ENCODE assay signal across 8 cellular contexts in the genomic region with DNA sequence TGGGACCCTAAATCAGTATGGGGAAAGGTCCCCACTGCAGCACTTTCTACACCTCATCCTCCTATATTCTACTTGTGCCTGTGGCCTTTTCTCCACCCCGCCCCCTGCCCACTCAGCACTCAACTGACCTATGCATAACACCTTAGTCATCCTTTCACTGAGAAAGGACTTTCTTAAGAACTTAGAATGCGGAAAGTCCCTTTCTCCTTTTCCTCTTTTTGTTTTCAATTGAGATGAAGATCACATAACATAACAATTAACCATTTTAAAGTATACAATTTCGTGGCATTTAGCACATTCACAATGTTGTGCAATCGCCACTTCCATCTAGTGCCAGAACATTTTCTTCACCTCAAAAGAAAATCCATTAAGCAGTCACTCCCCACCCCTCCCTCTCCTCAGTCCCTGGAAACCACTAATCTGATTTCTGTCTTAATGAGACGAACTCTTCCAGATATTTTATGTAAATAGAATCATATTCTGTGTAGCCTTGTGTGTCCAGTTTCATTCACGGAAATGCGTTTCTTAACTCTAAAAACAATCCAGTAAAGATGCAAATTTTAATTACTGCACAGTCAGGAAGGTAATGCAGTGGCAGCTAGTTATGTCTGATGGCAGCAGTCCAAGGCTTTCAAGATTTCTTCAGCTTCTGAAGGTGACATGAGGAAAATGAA. TPM values are rescaled to one million over a fixed set of nuclear protein-coding genes. Genes with fewer than 3 reads are reported as not detected.
DNase-seq lines count a peak whose midpoint lies in the region; ATAC-seq and TF ChIP-seq lines count a peak whose summit lies in the region.

No MANE protein-coding gene starts in this region.

- 17 to 20% methylated on average over 7 of the region's 7 CpGs for WGBS in upper lobe of left lung, 2 donors

- peaks cover 28 to 44% (median 35%) of the 10 kb centered on the region in 4 donors for H3K4me1 ChIP-seq in upper lobe of left lung

- peaks cover 23% of the 10 kb centered on the region for H3K4me1 Mint-ChIP-seq in activated CD4-positive, alpha-beta memory T cell treated with anti-CD3 and anti-CD28 coated beads, Interleukin-2, amount 10 ng/mL, durations not matched to agents 7 days and 5 days
- H3K4me1 Mint-ChIP-seq in chondrocyte (ENCODE audit: low read depth), result peaks cover 12% of the 10 kb centered on the region

- H3K27me3 ChIP-seq in upper lobe of left lung, result no peaks in the 10 kb centered on the region

- H3K9me3 ChIP-seq in upper lobe of left lung, result no peaks in the 10 kb centered on the region

- CTCF ChIA-PET in activated CD4-positive, alpha-beta memory T cell treated with anti-CD3 and anti-CD28 coated beads, Interleukin-2, amount 10 ng/mL, durations not matched to agents 7 days and 5 days (lab: Charles Lee), result interaction anchor here (3.8 to 4.1 kb wide), 2 partner anchors 99 to 177 kb away, joined by 32 to 49 read pairs; a partner anchor contains a TSS

- peak; percentile 48 for DNase-seq in activated gamma-delta T cell treated with anti-CD3 and anti-CD28 coated beads, Interleukin-2, amount 50 U/mL, for 16 hours (ENCODE audit: low read depth)
- no peak for DNase-seq in activated gamma-delta T cell treated with Interleukin-2 at 50 U/mL for 16 hours
- peak; percentile 36 for DNase-seq in activated CD4-positive, alpha-beta memory T cell treated with anti-CD3 and anti-CD28 coated beads, Interleukin-2, amount 10 ng/mL, durations not matched to agents 7 days and 5 days
- DNase-seq in islet precursor cell, result peak; percentile 69
- peak in 1 of 2 donors; percentile 82 for DNase-seq in upper lobe of left lung
- DNase-seq in NCI-H345 treated with DMSO at 0.1 percent for 48 hours (lab: John Stamatoyannopoulos, UW; ENCODE audit: unreplicated experiment), result no peak
- DNase-seq in chondrocyte (ENCODE audit: low spot score), result no peak

- no peak for TF ChIP-seq POLR2A in upper lobe of left lung (IDR thresholded peaks at IDR 0.05)

- no peaks in the 10 kb centered on the region for H3K36me3 Mint-ChIP-seq in activated CD4-positive, alpha-beta memory T cell treated with anti-CD3 and anti-CD28 coated beads, Interleukin-2, amount 10 ng/mL, durations not matched to agents 7 days and 5 days (ENCODE audit: low read depth)
- no peaks in the 10 kb centered on the region for H3K36me3 Mint-ChIP-seq in chondrocyte (ENCODE audit: low read depth)

- ATAC-seq in HG03521 (IDR thresholded peaks at IDR 0.05; ENCODE audit: unreplicated experiment) (peak; percentile 65), upper lobe of left lung (ENCODE audit: low FRiP score in 2 of 2) (peak; percentile 59 to 69)

- H3K9me3 Mint-ChIP-seq in activated CD4-positive, alpha-beta memory T cell treated with anti-CD3 and anti-CD28 coated beads, Interleukin-2, amount 10 ng/mL, durations not matched to agents 7 days and 5 days, result no peaks in the 10 kb centered on the region
- no peaks in the 10 kb centered on the region for H3K9me3 Mint-ChIP-seq in chondrocyte (ENCODE audit: low read depth)

- POLR2A ChIA-PET in activated CD4-positive, alpha-beta memory T cell treated with anti-CD3 and anti-CD28 coated beads, Interleukin-2, amount 10 ng/mL, durations not matched to agents 7 days and 5 days (lab: Charles Lee), result no interaction called here

- no peak overlapping the region for H3K4me3 Mint-ChIP-seq in activated CD4-positive, alpha-beta memory T cell treated with anti-CD3 and anti-CD28 coated beads, Interleukin-2, amount 10 ng/mL, durations not matched to agents 7 days and 5 days
- no peak overlapping the region for H3K4me3 Mint-ChIP-seq in chondrocyte (ENCODE audit: unreplicated experiment)

- no peak for TF ChIP-seq EP300 in upper lobe of left lung (IDR thresholded peaks at IDR 0.05)

- peak overlapping the region in 3 of 4 donors; percentile 40 to 80 (median 45) for H3K27ac ChIP-seq in upper lobe of left lung

- peak overlapping the region in 1 of 4 donors; percentile 20 for H3K4me3 ChIP-seq in upper lobe of left lung

- no peak overlapping the region for H3K27ac Mint-ChIP-seq in activated CD4-positive, alpha-beta memory T cell treated with anti-CD3 and anti-CD28 coated beads, Interleukin-2, amount 10 ng/mL, durations not matched to agents 7 days and 5 days
- H3K27ac Mint-ChIP-seq in chondrocyte (ENCODE audit: unreplicated experiment), result no peak overlapping the region

- TF ChIP-seq CTCF in upper lobe of left lung (IDR thresholded peaks at IDR 0.05) (no peak), chondrocyte (IDR thresholded peaks at IDR 0.05) (no peak)

- H3K27me3 Mint-ChIP-seq in activated CD4-positive, alpha-beta memory T cell treated with anti-CD3 and anti-CD28 coated beads, Interleukin-2, amount 10 ng/mL, durations not matched to agents 7 days and 5 days, result no peaks in the 10 kb centered on the region
- peaks cover 20% of the 10 kb centered on the region for H3K27me3 Mint-ChIP-seq in chondrocyte (ENCODE audit: low read depth)

- H3K36me3 ChIP-seq in upper lobe of left lung, result no peaks in the 10 kb centered on the region

RNA-seq across cellular contexts. Expression of a gene that starts 41.7 kb away (rescaled TPM):
- 10 to 100 TPM; 91.1 to 96.4 TPM for total RNA-seq in activated CD4-positive, alpha-beta memory T cell treated with anti-CD3 and anti-CD28 coated beads, Interleukin-2, amount 10 ng/mL, durations not matched to agents 7 days and 5 days
- total RNA-seq in upper lobe of left lung (10 to 100 TPM; 30.1 to 80.3 (median 44.4) TPM), chondrocyte (11.2 to 11.6 TPM (median 11.5 TPM) in 3 replicates)

Comparison
In these comparisons a context has a peak if more than half of its experiments do, and no peak if none do; other contexts are left out.
1. DNase-seq: peak in activated gamma-delta T cell treated with anti-CD3 and anti-CD28 coated beads, Interleukin-2, amount 50 U/mL, for 16 hours (single experiment), activated CD4-positive, alpha-beta memory T cell treated with anti-CD3 and anti-CD28 coated beads, Interleukin-2, amount 10 ng/mL, durations not matched to agents 7 days and 5 days (single experiment) and islet precursor cell (single experiment); none in activated gamma-delta T cell treated with Interleukin-2 at 50 U/mL for 16 hours (single experiment), NCI-H345 treated with DMSO at 0.1 percent for 48 hours (single experiment) and chondrocyte (single experiment).